ENCODE assay signal across 27 cellular contexts in the genomic region with DNA sequence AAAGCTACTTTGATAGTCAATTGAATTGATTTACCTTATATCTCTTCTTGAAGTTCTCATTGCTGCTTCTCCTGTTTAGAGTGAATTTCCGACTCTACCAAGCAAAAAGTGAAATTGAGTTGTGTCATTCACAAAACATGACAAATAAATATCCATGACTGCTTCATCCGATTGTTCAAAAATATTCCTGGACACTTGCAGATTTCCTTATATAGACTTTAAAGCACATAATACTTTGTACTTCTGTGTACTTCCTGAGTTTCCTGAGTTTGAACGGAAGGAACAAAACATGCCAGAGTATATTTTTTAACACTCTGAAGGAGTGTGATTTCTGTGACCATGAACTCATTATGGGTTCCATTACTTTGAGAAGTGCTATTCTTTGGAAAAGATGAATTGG.
"Had no signal": no experiment of that assay in that cellular context is flagged by ENCODE, and none has a peak within 500 bp of the region (broad histone marks: within the 10 kb centered on the region; RNA-seq: fewer than 3 reads in every experiment).

No MANE protein-coding gene starts in this region.

- H3K27me3 ChIP-seq: stomach, suprapubic skin, testis, thyroid gland, tibial artery, tibial nerve, transverse colon, upper lobe of left lung, upper lobe of right lung, uterus, vagina had no signal

- H3K4me1 ChIP-seq: testis, upper lobe of right lung, uterus had no signal

- H3K36me3 ChIP-seq: stomach, suprapubic skin, thoracic aorta, thyroid gland, tibial artery, tibial nerve, transverse colon, upper lobe of left lung, upper lobe of right lung, uterus, vagina had no signal

- ATAC-seq: stimulated activated effector memory CD8-positive, alpha-beta T cell treated with anti-CD3 and anti-CD28 coated beads, Interleukin-12 subunit alpha, Interleukin-12 subunit beta, amount 100 ng/mL, for 72 hours; stimulated activated memory B cell treated with anti-CD40 and anti-IgM and Interleukin-4, amounts not matched to agents 10 μg/mL and 1 μg/mL and 100 μg/mL, for 72 hours; stimulated activated naive B cell treated with anti-CD40 and anti-IgM and Interleukin-4, amounts not matched to agents 10 μg/mL and 1 μg/mL and 100 μg/mL, for 72 hours; stimulated activated naive CD8-positive, alpha-beta T cell treated with anti-CD3 and anti-CD28 coated beads, Interleukin-15, amount 100 ng/mL, for 72 hours; stimulated activated naive CD8-positive, alpha-beta T cell treated with anti-CD3 and anti-CD28 coated beads, Interleukin-15, Interleukin-2, amounts not matched to agents 100 U/mL and 50 U/mL, for 24 hours; upper lobe of right lung had no signal

- H3K4me3 ChIP-seq: stomach, suprapubic skin, testis, thoracic aorta, thyroid gland, tibial artery, tibial nerve, transverse colon, upper lobe of left lung, upper lobe of right lung, uterus, vagina had no signal

- FAIRE-seq: urothelium cell line had no signal

- H3K27ac ChIP-seq: stomach, suprapubic skin, testis, thoracic aorta, tibial artery, tibial nerve, transverse colon, upper lobe of left lung, upper lobe of right lung, uterus, vagina had no signal

- DNase-seq: stimulated activated CD4-positive, alpha-beta T cell treated with anti-CD3 and anti-CD28 coated beads, Interleukin-2, amount 100 ng/mL, for 48 hours; stimulated activated CD4-positive, alpha-beta T cell treated with anti-CD3 and anti-CD28 coated beads, Interleukin-4, amount 100 ng/mL, for 1 hour; stimulated activated CD4-positive, alpha-beta T cell treated with anti-CD3 and anti-CD28 coated beads, Interleukin-4, amount 100 ng/mL, for 24 hours; stimulated activated CD4-positive, alpha-beta T cell treated with anti-CD3 and anti-CD28 coated beads, Interleukin-4, amount 100 ng/mL, for 4 hours; stimulated activated CD8-positive, alpha-beta memory T cell treated with anti-CD3 and anti-CD28 coated beads, Interleukin-4, amount 100 ng/mL, for 48 hours; stimulated activated naive B cell treated with anti-CD40 and anti-IgM and Interleukin-4, amounts not matched to agents 10 μg/mL and 1 μg/mL and 100 μg/mL, for 72 hours; stimulated activated naive CD4-positive, alpha-beta T cell; stimulated activated naive CD4-positive, alpha-beta T cell treated with Interleukin-2 at 50 U/mL for 16 hours; stimulated activated naive CD8-positive, alpha-beta T cell treated with anti-CD3 and anti-CD28 coated beads, Interleukin-15, amount 100 ng/mL, for 72 hours; stimulated activated naive CD8-positive, alpha-beta T cell treated with anti-CD3 and anti-CD28 coated beads, Interleukin-15, Interleukin-2, amounts not matched to agents 100 U/mL and 50 U/mL, for 24 hours; stomach; substantia nigra; testis; tibial artery; transverse colon; trophoblast cell; upper lobe of left lung; upper lobe of right lung; uterus had no signal

- H3K9me3 ChIP-seq: stomach, suprapubic skin, testis, thoracic aorta, thyroid gland, tibial artery, tibial nerve, transverse colon, upper lobe of left lung, upper lobe of right lung, uterus, vagina had no signal
